In genomic region chr15:74928771-74929198, GRCh38 we compare ENCODE assay signal across 2 cellular contexts.
TF ChIP-seq lines count a peak whose summit lies in the region.

No MANE protein-coding gene starts in this region.

TF ChIP-seq in HCT116, 20 proteins besides CTCF, POLR2A, EP300 and RAD21 (continued from another document):
- TF ChIP-seq, protein P1, sequence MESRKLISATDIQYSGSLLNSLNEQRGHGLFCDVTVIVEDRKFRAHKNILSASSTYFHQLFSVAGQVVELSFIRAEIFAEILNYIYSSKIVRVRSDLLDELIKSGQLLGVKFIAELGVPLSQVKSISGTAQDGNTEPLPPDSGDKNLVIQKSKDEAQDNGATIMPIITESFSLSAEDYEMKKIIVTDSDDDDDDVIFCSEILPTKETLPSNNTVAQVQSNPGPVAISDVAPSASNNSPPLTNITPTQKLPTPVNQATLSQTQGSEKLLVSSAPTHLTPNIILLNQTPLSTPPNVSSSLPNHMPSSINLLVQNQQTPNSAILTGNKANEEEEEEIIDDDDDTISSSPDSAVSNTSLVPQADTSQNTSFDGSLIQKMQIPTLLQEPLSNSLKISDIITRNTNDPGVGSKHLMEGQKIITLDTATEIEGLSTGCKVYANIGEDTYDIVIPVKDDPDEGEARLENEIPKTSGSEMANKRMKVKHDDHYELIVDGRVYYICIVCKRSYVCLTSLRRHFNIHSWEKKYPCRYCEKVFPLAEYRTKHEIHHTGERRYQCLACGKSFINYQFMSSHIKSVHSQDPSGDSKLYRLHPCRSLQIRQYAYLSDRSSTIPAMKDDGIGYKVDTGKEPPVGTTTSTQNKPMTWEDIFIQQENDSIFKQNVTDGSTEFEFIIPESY (IDR thresholded peaks at IDR 0.05; ENCODE audit: extremely low read depth, insufficient replicate concordance, low read length), result no peak
- TF ChIP-seq EGR1 (IDR thresholded peaks at IDR 0.05; ENCODE audit: low read depth) (no peak), YY1 (IDR thresholded peaks at IDR 0.05; ENCODE audit: extremely low read depth, insufficient replicate concordance, low read depth, low read length) (no peak), EZH2phosphoT487 (IDR thresholded peaks at IDR 0.05; ENCODE audit: borderline replicate concordance) (no peak), TCF7L2 (IDR thresholded peaks at IDR 0.05; ENCODE audit: borderline replicate concordance, extremely low read depth, insufficient read depth, insufficient read length) (no peak), JUND (IDR thresholded peaks at IDR 0.05) (no peak), SP1 (IDR thresholded peaks at IDR 0.05; ENCODE audit: low read depth) (no peak)
- TF ChIP-seq, protein P2, sequence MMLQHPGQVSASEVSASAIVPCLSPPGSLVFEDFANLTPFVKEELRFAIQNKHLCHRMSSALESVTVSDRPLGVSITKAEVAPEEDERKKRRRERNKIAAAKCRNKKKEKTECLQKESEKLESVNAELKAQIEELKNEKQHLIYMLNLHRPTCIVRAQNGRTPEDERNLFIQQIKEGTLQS (IDR thresholded peaks at IDR 0.05), result no peak

TF ChIP-seq in liver, 16 proteins besides CTCF, POLR2A, EP300 and RAD21 (continued from another document):
- TF ChIP-seq, protein P3, sequence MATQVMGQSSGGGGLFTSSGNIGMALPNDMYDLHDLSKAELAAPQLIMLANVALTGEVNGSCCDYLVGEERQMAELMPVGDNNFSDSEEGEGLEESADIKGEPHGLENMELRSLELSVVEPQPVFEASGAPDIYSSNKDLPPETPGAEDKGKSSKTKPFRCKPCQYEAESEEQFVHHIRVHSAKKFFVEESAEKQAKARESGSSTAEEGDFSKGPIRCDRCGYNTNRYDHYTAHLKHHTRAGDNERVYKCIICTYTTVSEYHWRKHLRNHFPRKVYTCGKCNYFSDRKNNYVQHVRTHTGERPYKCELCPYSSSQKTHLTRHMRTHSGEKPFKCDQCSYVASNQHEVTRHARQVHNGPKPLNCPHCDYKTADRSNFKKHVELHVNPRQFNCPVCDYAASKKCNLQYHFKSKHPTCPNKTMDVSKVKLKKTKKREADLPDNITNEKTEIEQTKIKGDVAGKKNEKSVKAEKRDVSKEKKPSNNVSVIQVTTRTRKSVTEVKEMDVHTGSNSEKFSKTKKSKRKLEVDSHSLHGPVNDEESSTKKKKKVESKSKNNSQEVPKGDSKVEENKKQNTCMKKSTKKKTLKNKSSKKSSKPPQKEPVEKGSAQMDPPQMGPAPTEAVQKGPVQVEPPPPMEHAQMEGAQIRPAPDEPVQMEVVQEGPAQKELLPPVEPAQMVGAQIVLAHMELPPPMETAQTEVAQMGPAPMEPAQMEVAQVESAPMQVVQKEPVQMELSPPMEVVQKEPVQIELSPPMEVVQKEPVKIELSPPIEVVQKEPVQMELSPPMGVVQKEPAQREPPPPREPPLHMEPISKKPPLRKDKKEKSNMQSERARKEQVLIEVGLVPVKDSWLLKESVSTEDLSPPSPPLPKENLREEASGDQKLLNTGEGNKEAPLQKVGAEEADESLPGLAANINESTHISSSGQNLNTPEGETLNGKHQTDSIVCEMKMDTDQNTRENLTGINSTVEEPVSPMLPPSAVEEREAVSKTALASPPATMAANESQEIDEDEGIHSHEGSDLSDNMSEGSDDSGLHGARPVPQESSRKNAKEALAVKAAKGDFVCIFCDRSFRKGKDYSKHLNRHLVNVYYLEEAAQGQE (IDR thresholded peaks at IDR 0.05), result no peak
- TF ChIP-seq RXRA (IDR thresholded peaks at IDR 0.05), result peak in 1 of 2 donors; percentile 50
- no peak for TF ChIP-seq NR2F2 (IDR thresholded peaks at IDR 0.05)
- TF ChIP-seq HNF4A (conservative IDR thresholded peaks at IDR 0.05), result peak; percentile 9 to 13
- TF ChIP-seq FOXA2 (IDR thresholded peaks at IDR 0.05), result peak; percentile 54
